Comparison of ENCODE assay signal across 35 cellular contexts in genomic region chr1:181990730-181991129, GRCh38.
"Had no signal": no experiment of that assay in that cellular context is flagged by ENCODE, and none has a peak within 500 bp of the region (broad histone marks: within the 10 kb centered on the region; RNA-seq: fewer than 3 reads in every experiment).

No MANE protein-coding gene starts in this region.

- ATAC-seq: activated CD8-positive, alpha-beta T cell treated with anti-CD3 and anti-CD28 coated beads for 36 hours; activated naive CD4-positive, alpha-beta T cell treated with anti-CD3 and anti-CD28 coated beads, Interleukin-2, amount 50 U/mL, for 72 hours; activated T-cell treated with anti-CD3 and anti-CD28 coated beads, Interleukin-2, amount 50 U/mL, for 4 hours; activated T-cell treated with anti-CD3 and anti-CD28 coated beads, Interleukin-2, amount 50 U/mL, for 72 hours; activated T-helper 17 cell treated with anti-CD3 and anti-CD28 coated beads, Interleukin-2, amount 50 U/mL, for 72 hours; body of pancreas had no signal

- H3K4me3 Mint-ChIP-seq: activated B cell treated with CpG ODN at 0.5 μM for 24 hours; activated CD4-positive, alpha-beta memory T cell treated with anti-CD3 and anti-CD28 coated beads for 36 hours; activated CD4-positive, alpha-beta T cell treated with anti-CD3 and anti-CD28 coated beads, Interleukin-2, amount 10 ng/mL, durations not matched to agents 24 days and 14 days; activated CD8-positive, alpha-beta T cell treated with anti-CD3 and anti-CD28 coated beads for 36 hours; activated naive CD4-positive, alpha-beta T cell treated with anti-CD3 and anti-CD28 coated beads for 36 hours; activated naive CD8-positive, alpha-beta T cell treated with anti-CD3 and anti-CD28 coated beads for 36 hours; activated T-cell treated with anti-CD3 and anti-CD28 coated beads, Interleukin-2, amount 50 U/mL, for 4 hours; activated T-cell treated with anti-CD3 and anti-CD28 coated beads, Interleukin-2, amount 50 U/mL, for 72 hours; activated T-helper 1 cell treated with anti-CD3 and anti-CD28 coated beads, Interleukin-12 subunit alpha, Interleukin-12 subunit beta, Interleukin-2, Interleukin-4 antibody, amounts not matched to agents 30 ng/mL and 10 ng/mL and 1 ng/mL, durations not matched to agents 14 hours and 24 hours and 36 hours; activated T-helper 17 cell treated with anti-CD3 and anti-CD28 coated beads, Interleukin-2, amount 50 U/mL, for 72 hours; T-helper 1 cell treated with Interleukin-12 subunit alpha and Interleukin-12 subunit beta and Interleukin-4 antibody, amounts not matched to agents 30 μg/mL and 1 μg/mL, for 36 hours; T-helper 2 cell treated with Interferon-gamma antibody and Interleukin-4, amounts not matched to agents 5 μg/mL and 100 μg/mL, for 36 hours had no signal

- H3K36me3 ChIP-seq: adrenal gland, brain microvascular endothelial cell, breast epithelium had no signal

- H3K27ac Mint-ChIP-seq: activated B cell treated with CpG ODN at 0.5 μM for 24 hours; activated CD4-positive, alpha-beta memory T cell treated with anti-CD3 and anti-CD28 coated beads for 36 hours; activated CD4-positive, alpha-beta T cell treated with anti-CD3 and anti-CD28 coated beads, Interleukin-2, amount 10 ng/mL, durations not matched to agents 24 days and 14 days; activated CD8-positive, alpha-beta T cell treated with anti-CD3 and anti-CD28 coated beads for 36 hours; activated naive CD4-positive, alpha-beta T cell treated with anti-CD3 and anti-CD28 coated beads for 36 hours; activated naive CD4-positive, alpha-beta T cell treated with anti-CD3 and anti-CD28 coated beads, Interleukin-2, amount 50 U/mL, for 72 hours; activated naive CD8-positive, alpha-beta T cell treated with anti-CD3 and anti-CD28 coated beads for 36 hours; activated T-cell treated with anti-CD3 and anti-CD28 coated beads, Interleukin-2, amount 50 U/mL, for 72 hours; activated T-helper 1 cell treated with anti-CD3 and anti-CD28 coated beads, Interleukin-12 subunit alpha, Interleukin-12 subunit beta, Interleukin-2, Interleukin-4 antibody, amounts not matched to agents 30 ng/mL and 10 ng/mL and 1 ng/mL, durations not matched to agents 14 hours and 24 hours and 36 hours; activated T-helper 17 cell treated with anti-CD3 and anti-CD28 coated beads, Interleukin-2, amount 50 U/mL, for 72 hours; T-helper 1 cell treated with Interleukin-12 subunit alpha and Interleukin-12 subunit beta and Interleukin-4 antibody, amounts not matched to agents 30 μg/mL and 1 μg/mL, for 36 hours; T-helper 2 cell treated with Interferon-gamma antibody and Interleukin-4, amounts not matched to agents 5 μg/mL and 100 μg/mL, for 36 hours had no signal

- H3K9me3 ChIP-seq: adrenal gland, body of pancreas, breast epithelium had no signal

- DNase-seq: activated B cell treated with CpG ODN at 0.5 μM for 24 hours; activated CD4-positive, alpha-beta memory T cell treated with anti-CD3 and anti-CD28 coated beads for 36 hours; activated CD4-positive, alpha-beta T cell treated with anti-CD3 and anti-CD28 coated beads for 4 hours; activated CD4-positive, alpha-beta T cell treated with anti-CD3 and anti-CD28 coated beads, Interleukin-2, amount 10 ng/mL, durations not matched to agents 24 days and 14 days; activated CD4-positive, alpha-beta T cell treated with anti-CD3 and anti-CD28 coated beads, Interleukin-2, amount 50 U/mL, for 1 hour; activated CD4-positive, alpha-beta T cell treated with anti-CD3 and anti-CD28 coated beads, Interleukin-2, amount 50 U/mL, for 4 hours; activated CD4-positive, CD25-positive, alpha-beta regulatory T cell treated with anti-CD3 and anti-CD28 coated beads, Interleukin-2, amount 50 U/mL, for 72 hours; activated CD8-positive, alpha-beta memory T cell treated with anti-CD3 and anti-CD28 coated beads, Interleukin-2, amount 50 U/mL, for 4 hours; activated CD8-positive, alpha-beta T cell treated with anti-CD3 and anti-CD28 coated beads for 36 hours; activated effector memory CD4-positive, alpha-beta T cell treated with anti-CD3 and anti-CD28 coated beads, Interleukin-2, amount 50 U/mL, for 16 hours; activated gamma-delta T cell treated with Interleukin-2 at 50 U/mL for 16 hours; activated naive CD4-positive, alpha-beta T cell; activated naive CD4-positive, alpha-beta T cell treated with anti-CD3 and anti-CD28 coated beads for 36 hours; activated naive CD4-positive, alpha-beta T cell treated with anti-CD3 and anti-CD28 coated beads, Interleukin-2, amount 50 U/mL, for 16 hours; activated naive CD8-positive, alpha-beta T cell treated with anti-CD3 and anti-CD28 coated beads for 36 hours; activated T-cell treated with anti-CD3 and anti-CD28 coated beads for 4 hours; activated T-cell treated with anti-CD3 and anti-CD28 coated beads, Interleukin-2, amount 50 U/mL, for 1 hour; activated T-cell treated with anti-CD3 and anti-CD28 coated beads, Interleukin-2, amount 50 U/mL, for 4 hours; activated T-cell treated with anti-CD3 and anti-CD28 coated beads, Interleukin-2, amount 50 U/mL, for 72 hours; adrenal gland; amniotic stem cell; aorta; body of pancreas; brain microvascular endothelial cell; central memory CD4-positive, alpha-beta T cell; cerebellar nuclear complex; T-helper 2 cell; T-helper 9 cell had no signal

- H3K27me3 ChIP-seq: adrenal gland, body of pancreas, brain microvascular endothelial cell, breast epithelium had no signal

- H3K9me3 Mint-ChIP-seq: activated B cell treated with CpG ODN at 0.5 μM for 24 hours; activated CD4-positive, alpha-beta memory T cell treated with anti-CD3 and anti-CD28 coated beads for 36 hours; activated CD4-positive, alpha-beta T cell treated with anti-CD3 and anti-CD28 coated beads, Interleukin-2, amount 10 ng/mL, durations not matched to agents 24 days and 14 days; activated CD8-positive, alpha-beta T cell treated with anti-CD3 and anti-CD28 coated beads for 36 hours; activated naive CD4-positive, alpha-beta T cell treated with anti-CD3 and anti-CD28 coated beads for 36 hours; activated naive CD4-positive, alpha-beta T cell treated with anti-CD3 and anti-CD28 coated beads, Interleukin-2, amount 50 U/mL, for 72 hours; activated naive CD8-positive, alpha-beta T cell treated with anti-CD3 and anti-CD28 coated beads for 36 hours; activated T-cell treated with anti-CD3 and anti-CD28 coated beads, Interleukin-2, amount 50 U/mL, for 4 hours; activated T-cell treated with anti-CD3 and anti-CD28 coated beads, Interleukin-2, amount 50 U/mL, for 72 hours; activated T-helper 1 cell treated with anti-CD3 and anti-CD28 coated beads, Interleukin-12 subunit alpha, Interleukin-12 subunit beta, Interleukin-2, Interleukin-4 antibody, amounts not matched to agents 30 ng/mL and 10 ng/mL and 1 ng/mL, durations not matched to agents 14 hours and 24 hours and 36 hours; activated T-helper 17 cell treated with anti-CD3 and anti-CD28 coated beads, Interleukin-2, amount 50 U/mL, for 72 hours; T-helper 1 cell treated with Interleukin-12 subunit alpha and Interleukin-12 subunit beta and Interleukin-4 antibody, amounts not matched to agents 30 μg/mL and 1 μg/mL, for 36 hours; T-helper 2 cell treated with Interferon-gamma antibody and Interleukin-4, amounts not matched to agents 5 μg/mL and 100 μg/mL, for 36 hours had no signal

- H3K4me1 Mint-ChIP-seq: activated B cell treated with CpG ODN at 0.5 μM for 24 hours; activated naive CD8-positive, alpha-beta T cell treated with anti-CD3 and anti-CD28 coated beads for 36 hours; activated T-helper 17 cell treated with anti-CD3 and anti-CD28 coated beads, Interleukin-2, amount 50 U/mL, for 72 hours had no signal

- H3K36me3 Mint-ChIP-seq: activated CD4-positive, alpha-beta memory T cell treated with anti-CD3 and anti-CD28 coated beads for 36 hours; activated naive CD4-positive, alpha-beta T cell treated with anti-CD3 and anti-CD28 coated beads, Interleukin-2, amount 50 U/mL, for 72 hours; activated naive CD8-positive, alpha-beta T cell treated with anti-CD3 and anti-CD28 coated beads for 36 hours had no signal

- H3K4me1 ChIP-seq: adrenal gland, body of pancreas, breast epithelium had no signal

- H3K27ac ChIP-seq: adrenal gland, body of pancreas, brain microvascular endothelial cell, breast epithelium, VCaP had no signal

- H3K4me3 ChIP-seq: adrenal gland, body of pancreas, breast epithelium had no signal
